ENCODE assay signal across 1 cellular context in genomic region chr1:1019122-1019999, GRCh38.
TF ChIP-seq lines count a peak whose summit lies in the region.

No MANE protein-coding gene starts in this region.

TF ChIP-seq in SK-N-SH, 30 proteins besides CTCF, POLR2A, EP300 and RAD21 (continued from another document):
- TF ChIP-seq SIN3A (IDR thresholded peaks at IDR 0.05; ENCODE audit: borderline replicate concordance, low read depth, low read length) = no peak
